ENCODE assay signal across 19 cellular contexts in genomic region chr11:44737686-44738085, GRCh38. TPM values are rescaled to one million over a fixed set of nuclear protein-coding genes. Genes with fewer than 3 reads are reported as not detected.
DNase-seq lines count a peak whose midpoint lies in the region; ATAC-seq and TF ChIP-seq lines count a peak whose summit lies in the region.
"Had no signal": no experiment of that assay in that cellular context is flagged by ENCODE, and none has a peak within 500 bp of the region (broad histone marks: within the 10 kb centered on the region; RNA-seq: fewer than 3 reads in every experiment).

No MANE protein-coding gene starts in this region.

- peaks cover 8% of the 10 kb centered on the region for H3K27me3 Mint-ChIP-seq in stimulated activated naive CD8-positive, alpha-beta T cell treated with anti-CD3 and anti-CD28 coated beads, Interleukin-15, Interleukin-2, amounts not matched to agents 100 ng/mL and 50 ng/mL, for 24 hours
- H3K27me3 Mint-ChIP-seq in activated naive CD8-positive, alpha-beta T cell treated with anti-CD3 and anti-CD28 coated beads, Interleukin-2, amount 50 U/mL, for 24 hours = peaks cover 15% of the 10 kb centered on the region
- H3K27me3 Mint-ChIP-seq in nephron (ENCODE audit: low read depth) (no peaks in the 10 kb centered on the region), type B pancreatic cell (no peaks in the 10 kb centered on the region)

- ATAC-seq in stimulated activated naive CD8-positive, alpha-beta T cell treated with anti-CD3 and anti-CD28 coated beads, Interleukin-15, Interleukin-2, amounts not matched to agents 100 U/mL and 50 U/mL, for 24 hours = no peak
- ATAC-seq in activated naive CD8-positive, alpha-beta T cell treated with anti-CD3 and anti-CD28 coated beads, Interleukin-2, amount 50 U/mL, for 24 hours = no peak

- H3K9me3 Mint-ChIP-seq in stimulated activated naive CD8-positive, alpha-beta T cell treated with anti-CD3 and anti-CD28 coated beads, Interleukin-15, Interleukin-2, amounts not matched to agents 100 ng/mL and 50 ng/mL, for 24 hours = no peaks in the 10 kb centered on the region
- H3K9me3 Mint-ChIP-seq in activated naive CD8-positive, alpha-beta T cell treated with anti-CD3 and anti-CD28 coated beads, Interleukin-2, amount 50 U/mL, for 24 hours = no peaks in the 10 kb centered on the region
- H3K9me3 Mint-ChIP-seq in nephron = no peaks in the 10 kb centered on the region
- no peaks in the 10 kb centered on the region for H3K9me3 Mint-ChIP-seq in type B pancreatic cell

- H3K27ac Mint-ChIP-seq in stimulated activated naive CD8-positive, alpha-beta T cell treated with anti-CD3 and anti-CD28 coated beads, Interleukin-15, Interleukin-2, amounts not matched to agents 100 ng/mL and 50 ng/mL, for 24 hours = peak overlapping the region; percentile 6
- H3K27ac Mint-ChIP-seq in activated naive CD8-positive, alpha-beta T cell treated with anti-CD3 and anti-CD28 coated beads, Interleukin-2, amount 50 U/mL, for 24 hours = peak overlapping the region; percentile 40
- peak overlapping the region in 2 of 3 experiments; percentile 10 to 68 for H3K27ac Mint-ChIP-seq in nephron
- H3K27ac Mint-ChIP-seq in type B pancreatic cell = no peak overlapping the region

- H3K4me1 Mint-ChIP-seq in stimulated activated naive CD8-positive, alpha-beta T cell treated with anti-CD3 and anti-CD28 coated beads, Interleukin-15, Interleukin-2, amounts not matched to agents 100 ng/mL and 50 ng/mL, for 24 hours (ENCODE audit: low read depth) = peaks cover 17% of the 10 kb centered on the region
- peaks cover 17% of the 10 kb centered on the region for H3K4me1 Mint-ChIP-seq in activated naive CD8-positive, alpha-beta T cell treated with anti-CD3 and anti-CD28 coated beads, Interleukin-2, amount 50 U/mL, for 24 hours
- H3K4me1 Mint-ChIP-seq in nephron (peaks cover 71% of the 10 kb centered on the region), type B pancreatic cell (ENCODE audit: unreplicated experiment) (peaks cover 41% of the 10 kb centered on the region)

- no peak for TF ChIP-seq POLR2A in breast epithelium (IDR thresholded peaks at IDR 0.05)

- no peaks in the 10 kb centered on the region for H3K4me1 ChIP-seq in breast epithelium

- H3K27ac ChIP-seq in breast epithelium (no peak overlapping the region), dorsolateral prefrontal cortex (no peak overlapping the region)
- H3K27ac ChIP-seq: GM23248, Peyer's patch had no signal

- H3K27me3 ChIP-seq in MG63 = no peaks in the 10 kb centered on the region
- peaks cover 0 to 5% of the 10 kb centered on the region in 2 donors for H3K27me3 ChIP-seq in breast epithelium
- H3K27me3 ChIP-seq in dorsolateral prefrontal cortex = peaks cover 0 to 14% (median 0%) of the 10 kb centered on the region in 45 donors
- H3K27me3 ChIP-seq: Peyer's patch had no signal

- H3K4me3 ChIP-seq in MG63 (no peak overlapping the region), breast epithelium (no peak overlapping the region), dorsolateral prefrontal cortex (no peak overlapping the region)
- H3K4me3 ChIP-seq: GM23248, Peyer's patch had no signal

- H3K9me3 ChIP-seq in MG63 (no peaks in the 10 kb centered on the region), breast epithelium (no peaks in the 10 kb centered on the region)
- H3K9me3 ChIP-seq: Peyer's patch had no signal

- H3K4me3 Mint-ChIP-seq in stimulated activated naive CD8-positive, alpha-beta T cell treated with anti-CD3 and anti-CD28 coated beads, Interleukin-15, Interleukin-2, amounts not matched to agents 100 ng/mL and 50 ng/mL, for 24 hours = no peak overlapping the region
- no peak overlapping the region for H3K4me3 Mint-ChIP-seq in activated naive CD8-positive, alpha-beta T cell treated with anti-CD3 and anti-CD28 coated beads, Interleukin-2, amount 50 U/mL, for 24 hours
- H3K4me3 Mint-ChIP-seq in nephron (no peak overlapping the region), type B pancreatic cell (peak overlapping the region; percentile 10)

- no peak for DNase-seq in stimulated activated naive CD8-positive, alpha-beta T cell treated with anti-CD3 and anti-CD28 coated beads, Interleukin-15, Interleukin-2, amounts not matched to agents 100 U/mL and 50 U/mL, for 24 hours
- no peak for DNase-seq in activated naive CD8-positive, alpha-beta T cell treated with anti-CD3 and anti-CD28 coated beads, Interleukin-2, amount 50 U/mL, for 24 hours
- DNase-seq in type B pancreatic cell (ENCODE audit: extremely low spot score, unreplicated experiment) = no peak
- no peak for DNase-seq in MG63
- no peak for DNase-seq in breast epithelium (ENCODE audit: low spot score in 2 of 2)
- DNase-seq in dorsolateral prefrontal cortex = no peak
- DNase-seq: Calu3; GM23248; KBM-7; NCI-H1417; NCI-H187; NCI-H2107; NCI-H226; NCI-H526; NK-92 treated with Interleukin-12 subunit alpha and Interleukin-12 subunit beta, amount 100 ng/mL, for 24 hours; Peyer's patch had no signal

- no peak for TF ChIP-seq CTCF in nephron (IDR thresholded peaks at IDR 0.05; ENCODE audit: unreplicated experiment in 3 of 3)
- TF ChIP-seq CTCF in type B pancreatic cell (conservative IDR thresholded peaks at IDR 0.05) = no peak
- no peak for TF ChIP-seq CTCF in breast epithelium (IDR thresholded peaks at IDR 0.05)
- TF ChIP-seq CTCF in dorsolateral prefrontal cortex (IDR thresholded peaks at IDR 0.05 in 54 of 56, conservative IDR thresholded peaks at IDR 0.05 in 2 of 56; ENCODE audit: low read depth in 1 of 56, partially characterized antibody in 56 of 56) = no peak

- H3K36me3 Mint-ChIP-seq in stimulated activated naive CD8-positive, alpha-beta T cell treated with anti-CD3 and anti-CD28 coated beads, Interleukin-15, Interleukin-2, amounts not matched to agents 100 ng/mL and 50 ng/mL, for 24 hours (ENCODE audit: low read depth) = no peaks in the 10 kb centered on the region
- no peaks in the 10 kb centered on the region for H3K36me3 Mint-ChIP-seq in activated naive CD8-positive, alpha-beta T cell treated with anti-CD3 and anti-CD28 coated beads, Interleukin-2, amount 50 U/mL, for 24 hours (ENCODE audit: low read depth)
- peaks cover 4% of the 10 kb centered on the region for H3K36me3 Mint-ChIP-seq in nephron (ENCODE audit: low read depth)
- H3K36me3 Mint-ChIP-seq in type B pancreatic cell = peaks cover 9% of the 10 kb centered on the region

- H3K36me3 ChIP-seq in MG63 = no peaks in the 10 kb centered on the region
- no peaks in the 10 kb centered on the region for H3K36me3 ChIP-seq in breast epithelium
- H3K36me3 ChIP-seq: Peyer's patch had no signal

- intact Hi-C loops in breast epithelium (cut with DNase I; ENCODE audit: low total_unique reads) (no loop called here), dorsolateral prefrontal cortex (cut with DNase I) (no loop called here)

RNA-seq across cellular contexts. Expression of gene TSPAN18, which starts 10.9 kb away (rescaled TPM):
- total RNA-seq in type B pancreatic cell (ENCODE audit: low replicate concordance) = 29.0 and 52.8 TPM in 2 replicates
- 0.15 and 0.95 TPM in 2 replicates for total RNA-seq in MG63 (2014; rRNA removed; shearing (Covaris generic); ENCODE audit: low replicate concordance)
- total RNA-seq in breast epithelium = 1 to 10 TPM; 1.0 to 2.0 (median 1.8) TPM
- 10 to 100 TPM in 2 of 120 experiments, 1 to 10 TPM in 118; 1.6 to 16.7 (median 5.0) TPM for total RNA-seq in dorsolateral prefrontal cortex
- total RNA-seq: Calu3, SK-MEL-5 had no signal
